Comparison of ENCODE assay signal across 10 cellular contexts in the genomic region with DNA sequence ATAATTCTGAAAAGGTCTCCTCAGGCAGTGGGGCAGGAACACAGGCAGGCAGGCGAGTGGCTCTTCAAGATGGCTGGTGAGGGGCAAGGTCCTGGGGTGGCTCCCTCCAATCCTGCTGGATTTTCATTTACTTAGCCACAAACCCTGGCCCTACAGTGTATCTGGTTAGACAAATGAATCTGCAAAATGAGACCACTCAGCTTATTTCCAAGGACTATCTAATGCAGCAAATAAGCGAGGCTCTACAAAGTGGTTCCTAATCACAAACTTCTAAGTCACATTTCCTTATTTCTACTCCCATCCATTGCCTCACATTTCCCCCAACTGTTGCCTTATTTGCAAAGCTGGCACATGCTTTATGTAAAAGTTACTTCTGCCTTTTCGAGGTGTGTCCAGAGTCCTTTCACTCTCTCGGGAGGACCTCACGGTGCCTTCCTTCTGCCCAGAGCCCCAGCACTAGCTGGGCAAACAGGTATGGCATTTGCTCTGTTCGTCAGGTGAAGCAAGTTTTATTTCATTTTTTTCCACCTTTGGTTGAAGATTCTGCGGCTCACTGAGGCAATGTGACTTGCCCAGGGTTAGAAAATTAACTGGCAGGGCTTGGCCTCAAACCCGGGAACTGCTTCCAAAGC. TPM values are rescaled to one million over a fixed set of nuclear protein-coding genes. Genes with fewer than 3 reads are reported as not detected.
A peak's percentile ranks its signal among the peaks of the same experiment; 100 is the strongest.
DNase-seq lines count a peak whose midpoint lies in the region; ATAC-seq and TF ChIP-seq lines count a peak whose summit lies in the region.
"Had no signal": no experiment of that assay in that cellular context is flagged by ENCODE, and none has a peak within 500 bp of the region (broad histone marks: within the 10 kb centered on the region; RNA-seq: fewer than 3 reads in every experiment).

No MANE protein-coding gene starts in this region.

- peaks cover 59% of the 10 kb centered on the region for H4K20me1 ChIP-seq in neural progenitor cell (ENCODE audit: low read depth)

- ATAC-seq in omental fat pad (ENCODE audit: low FRiP score) = no peak

- no peak for TF ChIP-seq CTCF in neural progenitor cell (IDR thresholded peaks at IDR 0.05)
- TF ChIP-seq CTCF in omental fat pad (IDR thresholded peaks at IDR 0.05) = no peak

- H3K9me3 Mint-ChIP-seq in dendritic cell treated with granulocyte-macrophage colony-stimulating factor and Interleukin-4, amounts not matched to agents 40 ng/mL and 50 ng/mL, for 4 days = no peaks in the 10 kb centered on the region
- H3K9me3 Mint-ChIP-seq in neural progenitor cell = no peaks in the 10 kb centered on the region
- H3K9me3 Mint-ChIP-seq: activated naive CD4-positive, alpha-beta T cell treated with anti-CD3 and anti-CD28 coated beads, Interleukin-2, amount 10 ng/mL, durations not matched to agents 7 days and 5 days had no signal

- no peaks in the 10 kb centered on the region for H3K36me3 ChIP-seq in neural progenitor cell

- no peak overlapping the region for H2AFZ ChIP-seq in neural progenitor cell (replicated peaks)

- H3K4me3 Mint-ChIP-seq in dendritic cell treated with granulocyte-macrophage colony-stimulating factor and Interleukin-4, amounts not matched to agents 40 ng/mL and 50 ng/mL, for 4 days = no peak overlapping the region
- H3K4me3 Mint-ChIP-seq in neural progenitor cell = no peak overlapping the region
- H3K4me3 Mint-ChIP-seq: activated naive CD4-positive, alpha-beta T cell treated with anti-CD3 and anti-CD28 coated beads, Interleukin-2, amount 10 ng/mL, durations not matched to agents 7 days and 5 days had no signal

- no peak overlapping the region for H3K27ac ChIP-seq in neural progenitor cell

- peaks cover 58% of the 10 kb centered on the region for H3K79me2 ChIP-seq in neural progenitor cell (ENCODE audit: low read depth)

- H3K4me2 ChIP-seq in neural progenitor cell = no peak overlapping the region

- CTCF ChIA-PET in HEK293T (lab: Yijun Ruan, JAX) = interaction anchor here (1.0 to 1.8 kb wide), 2 partner anchors 13 to 40 kb away, joined by 3 to 5 read pairs; no protein-coding TSS in a partner anchor

- H3F3A ChIP-seq in neural progenitor cell (ENCODE audit: low read depth) = no peaks in the 10 kb centered on the region

- no peak overlapping the region for H3K4me3 ChIP-seq in neural progenitor cell

- peak overlapping the region; percentile 39 for H3K27ac Mint-ChIP-seq in dendritic cell treated with granulocyte-macrophage colony-stimulating factor and Interleukin-4, amounts not matched to agents 40 ng/mL and 50 ng/mL, for 4 days
- H3K27ac Mint-ChIP-seq in neural progenitor cell = peak overlapping the region; percentile 46
- H3K27ac Mint-ChIP-seq: activated naive CD4-positive, alpha-beta T cell treated with anti-CD3 and anti-CD28 coated beads, Interleukin-2, amount 10 ng/mL, durations not matched to agents 7 days and 5 days had no signal

- peaks cover 71% of the 10 kb centered on the region for H3K36me3 Mint-ChIP-seq in dendritic cell treated with granulocyte-macrophage colony-stimulating factor and Interleukin-4, amounts not matched to agents 40 ng/mL and 50 ng/mL, for 4 days (ENCODE audit: low read depth)
- H3K36me3 Mint-ChIP-seq in neural progenitor cell = peaks cover 23% of the 10 kb centered on the region

- peaks cover 94% of the 10 kb centered on the region for H3K4me1 Mint-ChIP-seq in dendritic cell treated with granulocyte-macrophage colony-stimulating factor and Interleukin-4, amounts not matched to agents 40 ng/mL and 50 ng/mL, for 4 days (ENCODE audit: low read depth)
- peaks cover 21% of the 10 kb centered on the region for H3K4me1 Mint-ChIP-seq in neural progenitor cell

- POLR2A ChIA-PET in HEK293T (lab: Yijun Ruan, JAX) = interaction anchor here (1.3 to 2.7 kb wide), 4 partner anchors 12 to 73 kb away, joined by 5 to 9 read pairs (median 5); a partner anchor contains a TSS

- intact Hi-C loops in dendritic cell treated with granulocyte-macrophage colony-stimulating factor and Interleukin-4, amounts not matched to agents 40 ng/mL and 50 ng/mL, for 4 days (cut with micrococcal nuclease) = loop anchor here (5.0 kb wide), 1 partner anchor 36 kb away; no protein-coding TSS in a partner anchor

- H3K9me3 ChIP-seq in neural progenitor cell (ENCODE audit: low read depth) = no peaks in the 10 kb centered on the region

- DNase-seq in CD1c-positive myeloid dendritic cell (ENCODE audit: extremely low spot score) (peak; percentile 79), NOMO-1 treated with DMSO at 0.1 percent for 48 hours (lab: John Stamatoyannopoulos, UW; ENCODE audit: unreplicated experiment) (peak; percentile 89), neural progenitor cell (ENCODE audit: low spot score) (no peak), omental fat pad (ENCODE audit: low spot score) (no peak), HEK293T (ENCODE audit: extremely low spot score) (no peak), amniotic stem cell (lab: John Stamatoyannopoulos, UW) (no peak)
- DNase-seq in activated CD4-positive, alpha-beta T cell treated with anti-CD3 and anti-CD28 coated beads for 48 hours = no peak
- DNase-seq: activated naive CD4-positive, alpha-beta T cell treated with anti-CD3 and anti-CD28 coated beads, Interleukin-2, amount 10 ng/mL, durations not matched to agents 7 days and 5 days; DMS 273 treated with DMSO at 0.1 percent for 48 hours had no signal

- no peaks in the 10 kb centered on the region for H3K27me3 Mint-ChIP-seq in dendritic cell treated with granulocyte-macrophage colony-stimulating factor and Interleukin-4, amounts not matched to agents 40 ng/mL and 50 ng/mL, for 4 days
- H3K27me3 Mint-ChIP-seq in neural progenitor cell (ENCODE audit: insufficient read depth, low read depth) = no peaks in the 10 kb centered on the region
- H3K27me3 Mint-ChIP-seq: activated naive CD4-positive, alpha-beta T cell treated with anti-CD3 and anti-CD28 coated beads, Interleukin-2, amount 10 ng/mL, durations not matched to agents 7 days and 5 days had no signal

- no peak overlapping the region for H3K9ac ChIP-seq in neural progenitor cell

- no peaks in the 10 kb centered on the region for H3K27me3 ChIP-seq in neural progenitor cell

- H3K4me1 ChIP-seq in neural progenitor cell = peaks cover 3% of the 10 kb centered on the region

TF ChIP-seq in HEK293T, 16 proteins besides CTCF, POLR2A, EP300 and RAD21:
- no peak for TF ChIP-seq CTBP1 (IDR thresholded peaks at IDR 0.05; ENCODE audit: borderline replicate concordance)
- TF ChIP-seq SP1 (IDR thresholded peaks at IDR 0.05) = no peak
- no peak for TF ChIP-seq SUZ12 (IDR thresholded peaks at IDR 0.05)
- no peak for TF ChIP-seq BHLHE40 (IDR thresholded peaks at IDR 0.05; ENCODE audit: borderline replicate concordance)
- TF ChIP-seq, protein P1, sequence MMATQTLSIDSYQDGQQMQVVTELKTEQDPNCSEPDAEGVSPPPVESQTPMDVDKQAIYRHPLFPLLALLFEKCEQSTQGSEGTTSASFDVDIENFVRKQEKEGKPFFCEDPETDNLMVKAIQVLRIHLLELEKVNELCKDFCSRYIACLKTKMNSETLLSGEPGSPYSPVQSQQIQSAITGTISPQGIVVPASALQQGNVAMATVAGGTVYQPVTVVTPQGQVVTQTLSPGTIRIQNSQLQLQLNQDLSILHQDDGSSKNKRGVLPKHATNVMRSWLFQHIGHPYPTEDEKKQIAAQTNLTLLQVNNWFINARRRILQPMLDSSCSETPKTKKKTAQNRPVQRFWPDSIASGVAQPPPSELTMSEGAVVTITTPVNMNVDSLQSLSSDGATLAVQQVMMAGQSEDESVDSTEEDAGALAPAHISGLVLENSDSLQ (IDR thresholded peaks at IDR 0.05) = no peak
- no peak for TF ChIP-seq LEF1 (IDR thresholded peaks at IDR 0.05; ENCODE audit: borderline replicate concordance)
- no peak for TF ChIP-seq ARNT (IDR thresholded peaks at IDR 0.05)
- no peak for TF ChIP-seq FOXA1 (IDR thresholded peaks at IDR 0.05)
- TF ChIP-seq HDGF (IDR thresholded peaks at IDR 0.05; ENCODE audit: borderline replicate concordance) = no peak
- no peak for TF ChIP-seq L3MBTL2 (conservative IDR thresholded peaks at IDR 0.05)
- no peak for TF ChIP-seq ELF4 (IDR thresholded peaks at IDR 0.05)
- no peak for TF ChIP-seq ZNF384 (IDR thresholded peaks at IDR 0.05)
- no peak for TF ChIP-seq FOXK2 (IDR thresholded peaks at IDR 0.05)
- TF ChIP-seq TARDBP (IDR thresholded peaks at IDR 0.05) = no peak
- no peak for TF ChIP-seq FOXM1 (IDR thresholded peaks at IDR 0.05; ENCODE audit: borderline replicate concordance)
- TF ChIP-seq NFRKB (IDR thresholded peaks at IDR 0.05) = no peak

RNA-seq across cellular contexts. Expression of a gene that starts 40.4 kb away (rescaled TPM):
- total RNA-seq in neural progenitor cell (ENCODE audit: low replicate concordance) (17.9 and 44.0 TPM in 2 replicates), omental fat pad (10 to 100 TPM; 30.8 to 61.5 (median 45.4) TPM)

RNA-seq across cellular contexts. Expression of a gene that starts 43.4 kb away (rescaled TPM):
- 6.3 and 19.1 TPM in 2 replicates for total RNA-seq in neural progenitor cell (ENCODE audit: low replicate concordance)
- total RNA-seq in omental fat pad = 100 to 1,000 TPM in 1 of 4 donors, 10 to 100 TPM in 3; 17.4 to 113 (median 33.6) TPM

RNA-seq across cellular contexts. Expression of a gene that starts 58.6 kb away (rescaled TPM):
- 0.43 TPM in 1 of 2 replicates, not detected in the other for total RNA-seq in neural progenitor cell (ENCODE audit: low replicate concordance)
- 10 to 100 TPM; 16.1 to 32.3 (median 17.9) TPM for total RNA-seq in omental fat pad

Comparison
In these comparisons a context has a peak if more than half of its experiments do, and no peak if none do; other contexts are left out.
1. DNase-seq: peak in CD1c-positive myeloid dendritic cell (single experiment) and NOMO-1 treated with DMSO at 0.1 percent for 48 hours (single experiment); none in neural progenitor cell (single experiment), omental fat pad (single experiment), activated CD4-positive, alpha-beta T cell treated with anti-CD3 and anti-CD28 coated beads for 48 hours (single experiment), HEK293T (single experiment) and amniotic stem cell (single experiment).
2. RNA of a gene that starts 58.6 kb away (total RNA-seq): 16.1 to 32.3 TPM in omental fat pad; 0.43 TPM in neural progenitor cell; every median in the first group is over 10 times any median in the second.